In the genomic region with DNA sequence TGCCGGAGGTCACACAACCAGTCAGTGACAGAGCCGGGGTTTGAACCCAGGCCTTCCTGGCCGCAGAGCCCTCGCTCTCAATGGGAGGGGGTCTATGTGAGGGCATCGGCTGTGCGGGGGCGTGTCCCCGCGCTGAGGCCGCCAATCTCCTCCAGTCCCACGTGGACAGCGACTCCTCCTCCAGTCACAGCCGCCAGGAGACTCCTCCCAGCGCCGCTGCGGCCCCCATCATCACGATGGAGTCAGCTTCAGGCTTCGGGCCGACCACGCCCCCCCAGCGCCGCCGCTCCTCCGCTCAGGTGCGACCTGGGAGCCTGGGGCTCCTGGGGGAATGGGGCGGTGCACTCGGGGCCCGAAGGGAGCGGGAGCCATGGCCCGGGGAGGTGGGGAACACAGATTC, we compare ENCODE assay signal across 9 cellular contexts. TPM values are rescaled to one million over a fixed set of nuclear protein-coding genes. Genes with fewer than 3 reads are reported as not detected.
DNase-seq lines count a peak whose midpoint lies in the region; ATAC-seq and TF ChIP-seq lines count a peak whose summit lies in the region.
"Had no signal": no experiment of that assay in that cellular context is flagged by ENCODE, and none has a peak within 500 bp of the region (broad histone marks: within the 10 kb centered on the region; RNA-seq: fewer than 3 reads in every experiment).

No MANE protein-coding gene starts in this region.

- H3K27ac ChIP-seq in iPS-20b (ENCODE audit: low read length) (no peak overlapping the region), RWPE1 (no peak overlapping the region)
- H3K27ac ChIP-seq: upper lobe of left lung had no signal

- CTCF ChIA-PET in RWPE1 (lab: Yijun Ruan, JAX), result interaction anchor here (1.2 kb wide), 1 partner anchor 9 kb away, joined by 5 read pairs; a partner anchor contains a TSS

- DNase-seq in NCI-H82 treated with DMSO at 0.1 percent for 48 hours (lab: John Stamatoyannopoulos, UW; ENCODE audit: unreplicated experiment), result peak; percentile 56
- peak; percentile 75 for DNase-seq in activated T-helper 2 cell treated with anti-CD3 and anti-CD28 coated beads, Interferon-gamma antibody, Interleukin-2, Interleukin-4, amounts not matched to agents 10 μg/mL and 5 μg/mL and 100 μg/mL, durations not matched to agents 14 hours and 24 hours and 36 hours (ENCODE audit: low spot score)
- peak; percentile 86 for DNase-seq in stimulated activated CD8-positive, alpha-beta memory T cell treated with anti-CD3 and anti-CD28 coated beads, Interleukin-4, amount 100 ng/mL, for 48 hours
- DNase-seq in RWPE1 (ENCODE audit: low spot score), result no peak

- peak overlapping the region; percentile 76 for H3K27ac Mint-ChIP-seq in activated T-helper 2 cell treated with anti-CD3 and anti-CD28 coated beads, Interferon-gamma antibody, Interleukin-2, Interleukin-4, amounts not matched to agents 10 μg/mL and 5 μg/mL and 100 μg/mL, durations not matched to agents 14 hours and 24 hours and 36 hours

- ATAC-seq in HG02970 (IDR thresholded peaks at IDR 0.05; ENCODE audit: low FRiP score, unreplicated experiment) (no peak), GM19463 (IDR thresholded peaks at IDR 0.05; ENCODE audit: unreplicated experiment) (no peak), GM18505 (IDR thresholded peaks at IDR 0.05; ENCODE audit: unreplicated experiment) (no peak)

- H3K4me1 Mint-ChIP-seq in activated T-helper 2 cell treated with anti-CD3 and anti-CD28 coated beads, Interferon-gamma antibody, Interleukin-2, Interleukin-4, amounts not matched to agents 10 μg/mL and 5 μg/mL and 100 μg/mL, durations not matched to agents 14 hours and 24 hours and 36 hours (ENCODE audit: low read depth), result peaks cover 21% of the 10 kb centered on the region

- H3K36me3 ChIP-seq in iPS-20b (ENCODE audit: insufficient read depth, low read depth, low read length), result peaks cover 23% of the 10 kb centered on the region
- H3K36me3 ChIP-seq: upper lobe of left lung had no signal

- intact Hi-C loops in activated T-helper 2 cell treated with anti-CD3 and anti-CD28 coated beads, Interferon-gamma antibody, Interleukin-2, Interleukin-4, amounts not matched to agents 10 μg/mL and 5 μg/mL and 100 μg/mL, durations not matched to agents 14 hours and 24 hours and 36 hours (cut with micrococcal nuclease), result no loop called here

- peaks cover 21% of the 10 kb centered on the region for H3K27me3 Mint-ChIP-seq in activated T-helper 2 cell treated with anti-CD3 and anti-CD28 coated beads, Interferon-gamma antibody, Interleukin-2, Interleukin-4, amounts not matched to agents 10 μg/mL and 5 μg/mL and 100 μg/mL, durations not matched to agents 14 hours and 24 hours and 36 hours (ENCODE audit: low read depth)

- H3K27me3 ChIP-seq in iPS-20b (ENCODE audit: insufficient read depth, low read length), result peaks cover 29% of the 10 kb centered on the region

- peaks cover 2% of the 10 kb centered on the region for H3K36me3 Mint-ChIP-seq in activated T-helper 2 cell treated with anti-CD3 and anti-CD28 coated beads, Interferon-gamma antibody, Interleukin-2, Interleukin-4, amounts not matched to agents 10 μg/mL and 5 μg/mL and 100 μg/mL, durations not matched to agents 14 hours and 24 hours and 36 hours (ENCODE audit: low read depth)

- TF ChIP-seq CTCF in RWPE1 (conservative IDR thresholded peaks at IDR 0.05; ENCODE audit: low read depth), result no peak

- no peaks in the 10 kb centered on the region for H3K9me3 ChIP-seq in iPS-20b (ENCODE audit: insufficient read depth, low read depth, low read length)
- H3K9me3 ChIP-seq: upper lobe of left lung had no signal

- POLR2A ChIA-PET in RWPE1 (lab: Yijun Ruan, JAX; ENCODE audit: low non-redundant PET), result no interaction called here

- peak overlapping the region; percentile 29; the same call in 1 of the 2 replicates for H3K4me3 ChIP-seq in iPS-20b (ENCODE audit: low read length)

- H3K4me1 ChIP-seq in iPS-20b (ENCODE audit: insufficient read depth, low read length), result peaks cover 18% of the 10 kb centered on the region

- no peak overlapping the region; the same call in 1 of the 2 replicates for H3K9ac ChIP-seq in iPS-20b (ENCODE audit: low read depth, low read length)

- TF ChIP-seq POLR2A in GM18505 (IDR thresholded peaks at IDR 0.05; ENCODE audit: borderline replicate concordance, extremely low read depth, insufficient read depth, insufficient read length), result no peak

- H3K4me3 Mint-ChIP-seq in activated T-helper 2 cell treated with anti-CD3 and anti-CD28 coated beads, Interferon-gamma antibody, Interleukin-2, Interleukin-4, amounts not matched to agents 10 μg/mL and 5 μg/mL and 100 μg/mL, durations not matched to agents 14 hours and 24 hours and 36 hours (ENCODE audit: low read depth), result peak overlapping the region; percentile 82

- no peaks in the 10 kb centered on the region for H3K9me3 Mint-ChIP-seq in activated T-helper 2 cell treated with anti-CD3 and anti-CD28 coated beads, Interferon-gamma antibody, Interleukin-2, Interleukin-4, amounts not matched to agents 10 μg/mL and 5 μg/mL and 100 μg/mL, durations not matched to agents 14 hours and 24 hours and 36 hours

RNA-seq across cellular contexts. Expression of a gene that starts 6.0 kb away (rescaled TPM):
- total RNA-seq in activated T-helper 2 cell treated with anti-CD3 and anti-CD28 coated beads, Interferon-gamma antibody, Interleukin-2, Interleukin-4, amounts not matched to agents 10 μg/mL and 5 μg/mL and 100 μg/mL, durations not matched to agents 14 hours and 24 hours and 36 hours, result 3.2 TPM in 2 replicates

RNA-seq across cellular contexts. Expression of a gene that starts 6.7 kb away (rescaled TPM):
- 0.71 TPM in 1 of 2 replicates, not detected in the other for total RNA-seq in activated T-helper 2 cell treated with anti-CD3 and anti-CD28 coated beads, Interferon-gamma antibody, Interleukin-2, Interleukin-4, amounts not matched to agents 10 μg/mL and 5 μg/mL and 100 μg/mL, durations not matched to agents 14 hours and 24 hours and 36 hours

RNA-seq across cellular contexts. Expression of a gene that starts 8.4 kb away (rescaled TPM):
- 32.7 and 34.5 TPM in 2 replicates for total RNA-seq in activated T-helper 2 cell treated with anti-CD3 and anti-CD28 coated beads, Interferon-gamma antibody, Interleukin-2, Interleukin-4, amounts not matched to agents 10 μg/mL and 5 μg/mL and 100 μg/mL, durations not matched to agents 14 hours and 24 hours and 36 hours

RNA-seq across cellular contexts. Expression of a gene that starts 20.1 kb away (rescaled TPM):
- total RNA-seq in activated T-helper 2 cell treated with anti-CD3 and anti-CD28 coated beads, Interferon-gamma antibody, Interleukin-2, Interleukin-4, amounts not matched to agents 10 μg/mL and 5 μg/mL and 100 μg/mL, durations not matched to agents 14 hours and 24 hours and 36 hours, result 286 and 299 TPM in 2 replicates

RNA-seq across cellular contexts. Expression of a gene that starts 31.5 kb away (rescaled TPM):
- 17.6 and 20.0 TPM in 2 replicates for total RNA-seq in activated T-helper 2 cell treated with anti-CD3 and anti-CD28 coated beads, Interferon-gamma antibody, Interleukin-2, Interleukin-4, amounts not matched to agents 10 μg/mL and 5 μg/mL and 100 μg/mL, durations not matched to agents 14 hours and 24 hours and 36 hours
